In genomic region chr10:72542396-72542815, GRCh38 we compare ENCODE assay signal across 1 cellular context.
TF ChIP-seq lines count a peak whose summit lies in the region.

No MANE protein-coding gene starts in this region.

TF ChIP-seq in HepG2, 621 proteins besides CTCF, POLR2A, EP300 and RAD21 (continued from another document and continues in another):
- TF ChIP-seq ZFP91 (CRISPR knock-in tag; IDR thresholded peaks at IDR 0.05; ENCODE audit: borderline replicate concordance) (peak; percentile 35; the same call in 1 of the 2 replicates), ZBTB7B (CRISPR knock-in tag; IDR thresholded peaks at IDR 0.05) (0 out of 2 replicates have a peak, but pooled peaks have one; percentile 36), SALL2 (CRISPR knock-in tag; IDR thresholded peaks at IDR 0.05) (no peak), PHB2 (IDR thresholded peaks at IDR 0.05; ENCODE audit: partially characterized antibody) (no peak), ZBTB38 (CRISPR knock-in tag; IDR thresholded peaks at IDR 0.05) (peak; percentile 83), SMAD3 (CRISPR knock-in tag; IDR thresholded peaks at IDR 0.05) (no peak), ATM (IDR thresholded peaks at IDR 0.05; ENCODE audit: borderline replicate concordance) (no peak), FOXA1 (IDR thresholded peaks at IDR 0.05) (no peak), FOXA1 (CRISPR knock-in tag; IDR thresholded peaks at IDR 0.05) (peak; percentile 74), KAT7 (CRISPR knock-in tag; IDR thresholded peaks at IDR 0.05; ENCODE audit: borderline replicate concordance) (no peak), HDAC6 (IDR thresholded peaks at IDR 0.05; ENCODE audit: low read depth, low read length) (no peak), RBM39 (IDR thresholded peaks at IDR 0.05; ENCODE audit: low read depth, low read length, poor library complexity, severe bottlenecking) (no peak), ZFP36L2 (CRISPR knock-in tag; IDR thresholded peaks at IDR 0.05) (no peak), PITX1 (CRISPR knock-in tag; IDR thresholded peaks at IDR 0.05) (peak; percentile 49; the same call in 1 of the 2 replicates), MBNL3 (CRISPR knock-in tag; conservative IDR thresholded peaks at IDR 0.05) (no peak), SAP130 (CRISPR knock-in tag; IDR thresholded peaks at IDR 0.05; ENCODE audit: low read depth) (0 out of 2 replicates have a peak, but pooled peaks have one; percentile 27), CENPBD1 (CRISPR knock-in tag; IDR thresholded peaks at IDR 0.05; ENCODE audit: borderline replicate concordance, low read depth) (no peak), NFRKB (IDR thresholded peaks at IDR 0.05) (no peak)
- TF ChIP-seq, protein P1, sequence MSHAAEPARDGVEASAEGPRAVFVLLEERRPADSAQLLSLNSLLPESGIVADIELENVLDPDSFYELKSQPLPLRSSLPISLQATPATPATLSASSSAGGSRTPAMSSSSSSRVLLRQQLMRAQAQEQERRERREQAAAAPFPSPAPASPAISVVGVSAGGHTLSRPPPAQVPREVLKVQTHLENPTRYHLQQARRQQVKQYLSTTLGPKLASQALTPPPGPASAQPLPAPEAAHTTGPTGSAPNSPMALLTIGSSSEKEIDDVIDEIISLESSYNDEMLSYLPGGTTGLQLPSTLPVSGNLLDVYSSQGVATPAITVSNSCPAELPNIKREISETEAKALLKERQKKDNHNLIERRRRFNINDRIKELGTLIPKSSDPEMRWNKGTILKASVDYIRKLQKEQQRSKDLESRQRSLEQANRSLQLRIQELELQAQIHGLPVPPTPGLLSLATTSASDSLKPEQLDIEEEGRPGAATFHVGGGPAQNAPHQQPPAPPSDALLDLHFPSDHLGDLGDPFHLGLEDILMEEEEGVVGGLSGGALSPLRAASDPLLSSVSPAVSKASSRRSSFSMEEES (CRISPR knock-in tag; IDR thresholded peaks at IDR 0.05) = peak; percentile 48; the same call in 1 of the 2 replicates
- TF ChIP-seq, protein P2, sequence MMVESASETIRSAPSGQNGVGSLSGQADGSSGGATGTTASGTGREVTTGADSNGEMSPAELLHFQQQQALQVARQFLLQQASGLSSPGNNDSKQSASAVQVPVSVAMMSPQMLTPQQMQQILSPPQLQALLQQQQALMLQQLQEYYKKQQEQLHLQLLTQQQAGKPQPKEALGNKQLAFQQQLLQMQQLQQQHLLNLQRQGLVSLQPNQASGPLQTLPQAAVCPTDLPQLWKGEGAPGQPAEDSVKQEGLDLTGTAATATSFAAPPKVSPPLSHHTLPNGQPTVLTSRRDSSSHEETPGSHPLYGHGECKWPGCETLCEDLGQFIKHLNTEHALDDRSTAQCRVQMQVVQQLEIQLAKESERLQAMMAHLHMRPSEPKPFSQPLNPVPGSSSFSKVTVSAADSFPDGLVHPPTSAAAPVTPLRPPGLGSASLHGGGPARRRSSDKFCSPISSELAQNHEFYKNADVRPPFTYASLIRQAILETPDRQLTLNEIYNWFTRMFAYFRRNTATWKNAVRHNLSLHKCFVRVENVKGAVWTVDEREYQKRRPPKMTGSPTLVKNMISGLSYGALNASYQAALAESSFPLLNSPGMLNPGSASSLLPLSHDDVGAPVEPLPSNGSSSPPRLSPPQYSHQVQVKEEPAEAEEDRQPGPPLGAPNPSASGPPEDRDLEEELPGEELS (CRISPR knock-in tag; IDR thresholded peaks at IDR 0.05) = peak; percentile 32; the same call in 1 of the 2 replicates
- TF ChIP-seq, protein P3, sequence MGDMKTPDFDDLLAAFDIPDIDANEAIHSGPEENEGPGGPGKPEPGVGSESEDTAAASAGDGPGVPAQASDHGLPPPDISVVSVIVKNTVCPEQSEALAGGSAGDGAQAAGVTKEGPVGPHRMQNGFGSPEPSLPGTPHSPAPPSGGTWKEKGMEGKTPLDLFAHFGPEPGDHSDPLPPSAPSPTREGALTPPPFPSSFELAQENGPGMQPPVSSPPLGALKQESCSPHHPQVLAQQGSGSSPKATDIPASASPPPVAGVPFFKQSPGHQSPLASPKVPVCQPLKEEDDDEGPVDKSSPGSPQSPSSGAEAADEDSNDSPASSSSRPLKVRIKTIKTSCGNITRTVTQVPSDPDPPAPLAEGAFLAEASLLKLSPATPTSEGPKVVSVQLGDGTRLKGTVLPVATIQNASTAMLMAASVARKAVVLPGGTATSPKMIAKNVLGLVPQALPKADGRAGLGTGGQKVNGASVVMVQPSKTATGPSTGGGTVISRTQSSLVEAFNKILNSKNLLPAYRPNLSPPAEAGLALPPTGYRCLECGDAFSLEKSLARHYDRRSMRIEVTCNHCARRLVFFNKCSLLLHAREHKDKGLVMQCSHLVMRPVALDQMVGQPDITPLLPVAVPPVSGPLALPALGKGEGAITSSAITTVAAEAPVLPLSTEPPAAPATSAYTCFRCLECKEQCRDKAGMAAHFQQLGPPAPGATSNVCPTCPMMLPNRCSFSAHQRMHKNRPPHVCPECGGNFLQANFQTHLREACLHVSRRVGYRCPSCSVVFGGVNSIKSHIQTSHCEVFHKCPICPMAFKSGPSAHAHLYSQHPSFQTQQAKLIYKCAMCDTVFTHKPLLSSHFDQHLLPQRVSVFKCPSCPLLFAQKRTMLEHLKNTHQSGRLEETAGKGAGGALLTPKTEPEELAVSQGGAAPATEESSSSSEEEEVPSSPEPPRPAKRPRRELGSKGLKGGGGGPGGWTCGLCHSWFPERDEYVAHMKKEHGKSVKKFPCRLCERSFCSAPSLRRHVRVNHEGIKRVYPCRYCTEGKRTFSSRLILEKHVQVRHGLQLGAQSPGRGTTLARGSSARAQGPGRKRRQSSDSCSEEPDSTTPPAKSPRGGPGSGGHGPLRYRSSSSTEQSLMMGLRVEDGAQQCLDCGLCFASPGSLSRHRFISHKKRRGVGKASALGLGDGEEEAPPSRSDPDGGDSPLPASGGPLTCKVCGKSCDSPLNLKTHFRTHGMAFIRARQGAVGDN (CRISPR knock-in tag; IDR thresholded peaks at IDR 0.05) = peak; percentile 79
- TF ChIP-seq, protein P4, sequence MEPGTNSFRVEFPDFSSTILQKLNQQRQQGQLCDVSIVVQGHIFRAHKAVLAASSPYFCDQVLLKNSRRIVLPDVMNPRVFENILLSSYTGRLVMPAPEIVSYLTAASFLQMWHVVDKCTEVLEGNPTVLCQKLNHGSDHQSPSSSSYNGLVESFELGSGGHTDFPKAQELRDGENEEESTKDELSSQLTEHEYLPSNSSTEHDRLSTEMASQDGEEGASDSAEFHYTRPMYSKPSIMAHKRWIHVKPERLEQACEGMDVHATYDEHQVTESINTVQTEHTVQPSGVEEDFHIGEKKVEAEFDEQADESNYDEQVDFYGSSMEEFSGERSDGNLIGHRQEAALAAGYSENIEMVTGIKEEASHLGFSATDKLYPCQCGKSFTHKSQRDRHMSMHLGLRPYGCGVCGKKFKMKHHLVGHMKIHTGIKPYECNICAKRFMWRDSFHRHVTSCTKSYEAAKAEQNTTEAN (CRISPR knock-in tag; conservative IDR thresholded peaks at IDR 0.05) = no peak
- TF ChIP-seq, protein P5, sequence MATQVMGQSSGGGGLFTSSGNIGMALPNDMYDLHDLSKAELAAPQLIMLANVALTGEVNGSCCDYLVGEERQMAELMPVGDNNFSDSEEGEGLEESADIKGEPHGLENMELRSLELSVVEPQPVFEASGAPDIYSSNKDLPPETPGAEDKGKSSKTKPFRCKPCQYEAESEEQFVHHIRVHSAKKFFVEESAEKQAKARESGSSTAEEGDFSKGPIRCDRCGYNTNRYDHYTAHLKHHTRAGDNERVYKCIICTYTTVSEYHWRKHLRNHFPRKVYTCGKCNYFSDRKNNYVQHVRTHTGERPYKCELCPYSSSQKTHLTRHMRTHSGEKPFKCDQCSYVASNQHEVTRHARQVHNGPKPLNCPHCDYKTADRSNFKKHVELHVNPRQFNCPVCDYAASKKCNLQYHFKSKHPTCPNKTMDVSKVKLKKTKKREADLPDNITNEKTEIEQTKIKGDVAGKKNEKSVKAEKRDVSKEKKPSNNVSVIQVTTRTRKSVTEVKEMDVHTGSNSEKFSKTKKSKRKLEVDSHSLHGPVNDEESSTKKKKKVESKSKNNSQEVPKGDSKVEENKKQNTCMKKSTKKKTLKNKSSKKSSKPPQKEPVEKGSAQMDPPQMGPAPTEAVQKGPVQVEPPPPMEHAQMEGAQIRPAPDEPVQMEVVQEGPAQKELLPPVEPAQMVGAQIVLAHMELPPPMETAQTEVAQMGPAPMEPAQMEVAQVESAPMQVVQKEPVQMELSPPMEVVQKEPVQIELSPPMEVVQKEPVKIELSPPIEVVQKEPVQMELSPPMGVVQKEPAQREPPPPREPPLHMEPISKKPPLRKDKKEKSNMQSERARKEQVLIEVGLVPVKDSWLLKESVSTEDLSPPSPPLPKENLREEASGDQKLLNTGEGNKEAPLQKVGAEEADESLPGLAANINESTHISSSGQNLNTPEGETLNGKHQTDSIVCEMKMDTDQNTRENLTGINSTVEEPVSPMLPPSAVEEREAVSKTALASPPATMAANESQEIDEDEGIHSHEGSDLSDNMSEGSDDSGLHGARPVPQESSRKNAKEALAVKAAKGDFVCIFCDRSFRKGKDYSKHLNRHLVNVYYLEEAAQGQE (IDR thresholded peaks at IDR 0.05; ENCODE audit: borderline replicate concordance in 1 of 2, low read depth in 1 of 2, low read length in 2 of 2) = no peak
- TF ChIP-seq, protein P6, sequence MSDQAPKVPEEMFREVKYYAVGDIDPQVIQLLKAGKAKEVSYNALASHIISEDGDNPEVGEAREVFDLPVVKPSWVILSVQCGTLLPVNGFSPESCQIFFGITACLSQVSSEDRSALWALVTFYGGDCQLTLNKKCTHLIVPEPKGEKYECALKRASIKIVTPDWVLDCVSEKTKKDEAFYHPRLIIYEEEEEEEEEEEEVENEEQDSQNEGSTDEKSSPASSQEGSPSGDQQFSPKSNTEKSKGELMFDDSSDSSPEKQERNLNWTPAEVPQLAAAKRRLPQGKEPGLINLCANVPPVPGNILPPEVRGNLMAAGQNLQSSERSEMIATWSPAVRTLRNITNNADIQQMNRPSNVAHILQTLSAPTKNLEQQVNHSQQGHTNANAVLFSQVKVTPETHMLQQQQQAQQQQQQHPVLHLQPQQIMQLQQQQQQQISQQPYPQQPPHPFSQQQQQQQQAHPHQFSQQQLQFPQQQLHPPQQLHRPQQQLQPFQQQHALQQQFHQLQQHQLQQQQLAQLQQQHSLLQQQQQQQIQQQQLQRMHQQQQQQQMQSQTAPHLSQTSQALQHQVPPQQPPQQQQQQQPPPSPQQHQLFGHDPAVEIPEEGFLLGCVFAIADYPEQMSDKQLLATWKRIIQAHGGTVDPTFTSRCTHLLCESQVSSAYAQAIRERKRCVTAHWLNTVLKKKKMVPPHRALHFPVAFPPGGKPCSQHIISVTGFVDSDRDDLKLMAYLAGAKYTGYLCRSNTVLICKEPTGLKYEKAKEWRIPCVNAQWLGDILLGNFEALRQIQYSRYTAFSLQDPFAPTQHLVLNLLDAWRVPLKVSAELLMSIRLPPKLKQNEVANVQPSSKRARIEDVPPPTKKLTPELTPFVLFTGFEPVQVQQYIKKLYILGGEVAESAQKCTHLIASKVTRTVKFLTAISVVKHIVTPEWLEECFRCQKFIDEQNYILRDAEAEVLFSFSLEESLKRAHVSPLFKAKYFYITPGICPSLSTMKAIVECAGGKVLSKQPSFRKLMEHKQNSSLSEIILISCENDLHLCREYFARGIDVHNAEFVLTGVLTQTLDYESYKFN (CRISPR knock-in tag; conservative IDR thresholded peaks at IDR 0.05) = 0 out of 2 replicates have a peak, but pooled peaks have one; percentile 28
- TF ChIP-seq, protein P7, sequence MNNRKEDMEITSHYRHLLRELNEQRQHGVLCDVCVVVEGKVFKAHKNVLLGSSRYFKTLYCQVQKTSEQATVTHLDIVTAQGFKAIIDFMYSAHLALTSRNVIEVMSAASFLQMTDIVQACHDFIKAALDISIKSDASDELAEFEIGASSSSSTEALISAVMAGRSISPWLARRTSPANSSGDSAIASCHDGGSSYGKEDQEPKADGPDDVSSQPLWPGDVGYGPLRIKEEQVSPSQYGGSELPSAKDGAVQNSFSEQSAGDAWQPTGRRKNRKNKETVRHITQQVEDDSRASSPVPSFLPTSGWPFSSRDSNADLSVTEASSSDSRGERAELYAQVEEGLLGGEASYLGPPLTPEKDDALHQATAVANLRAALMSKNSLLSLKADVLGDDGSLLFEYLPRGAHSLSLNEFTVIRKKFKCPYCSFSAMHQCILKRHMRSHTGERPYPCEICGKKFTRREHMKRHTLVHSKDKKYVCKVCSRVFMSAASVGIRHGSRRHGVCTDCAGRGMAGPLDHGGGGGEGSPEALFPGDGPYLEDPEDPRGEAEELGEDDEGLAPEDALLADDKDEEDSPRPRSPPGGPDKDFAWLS (CRISPR knock-in tag; IDR thresholded peaks at IDR 0.05; ENCODE audit: borderline replicate concordance) = no peak
- TF ChIP-seq, protein P8, sequence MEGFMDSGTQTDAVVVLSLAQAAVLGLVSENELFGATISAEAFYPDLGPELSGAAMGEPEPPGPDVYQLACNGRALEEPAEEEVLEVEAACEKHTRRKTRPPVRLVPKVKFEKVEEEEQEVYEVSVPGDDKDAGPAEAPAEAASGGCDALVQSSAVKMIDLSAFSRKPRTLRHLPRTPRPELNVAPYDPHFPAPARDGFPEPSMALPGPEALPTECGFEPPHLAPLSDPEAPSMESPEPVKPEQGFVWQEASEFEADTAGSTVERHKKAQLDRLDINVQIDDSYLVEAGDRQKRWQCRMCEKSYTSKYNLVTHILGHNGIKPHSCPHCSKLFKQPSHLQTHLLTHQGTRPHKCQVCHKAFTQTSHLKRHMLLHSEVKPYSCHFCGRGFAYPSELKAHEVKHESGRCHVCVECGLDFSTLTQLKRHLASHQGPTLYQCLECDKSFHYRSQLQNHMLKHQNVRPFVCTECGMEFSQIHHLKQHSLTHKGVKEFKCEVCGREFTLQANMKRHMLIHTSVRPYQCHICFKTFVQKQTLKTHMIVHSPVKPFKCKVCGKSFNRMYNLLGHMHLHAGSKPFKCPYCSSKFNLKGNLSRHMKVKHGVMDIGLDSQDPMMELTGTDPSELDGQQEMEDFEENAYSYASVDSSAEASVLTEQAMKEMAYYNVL (CRISPR knock-in tag; IDR thresholded peaks at IDR 0.05; ENCODE audit: borderline replicate concordance) = peak; percentile 74; the same call in 1 of the 2 replicates
